Comparison of ENCODE assay signal across 28 cellular contexts in the genomic region with DNA sequence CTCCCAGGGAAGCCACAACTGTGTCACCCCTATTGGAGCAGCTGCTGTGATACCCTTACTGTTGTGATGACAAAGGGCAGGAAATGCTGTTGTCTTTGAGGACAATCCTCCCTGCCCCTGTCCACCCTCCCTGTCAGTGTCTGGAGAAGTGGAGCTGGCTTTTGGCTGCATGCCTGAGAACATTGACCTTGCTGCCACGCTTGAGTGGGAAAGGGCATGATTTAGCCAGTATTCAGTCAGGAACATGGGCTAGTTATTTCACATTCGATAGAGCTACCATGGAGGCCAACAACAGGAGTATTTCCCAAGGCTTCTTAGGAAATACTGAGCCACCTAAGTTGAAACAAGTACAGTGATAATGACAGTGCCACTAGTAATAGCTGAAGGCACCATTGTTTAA. TPM values are rescaled to one million over a fixed set of nuclear protein-coding genes. Genes with fewer than 3 reads are reported as not detected.
DNase-seq lines count a peak whose midpoint lies in the region; ATAC-seq, FAIRE-seq and TF ChIP-seq lines count a peak whose summit lies in the region.
"Had no signal": no experiment of that assay in that cellular context is flagged by ENCODE, and none has a peak within 500 bp of the region (broad histone marks: within the 10 kb centered on the region; RNA-seq: fewer than 3 reads in every experiment).

No MANE protein-coding gene starts in this region.

- 23% methylated on average over 2 of the region's 2 CpGs for WGBS in right lobe of liver (ENCODE audit: insufficient coverage, low coverage, low lambda C conversion rate, missing lambda C conversion rate)
- WGBS in HepG2 (ENCODE audit: low lambda C conversion rate), result 0% methylated on average over 2 of the region's 2 CpGs

- no peaks in the 10 kb centered on the region for H3K79me2 ChIP-seq in HepG2 (ENCODE audit: insufficient read depth, low read length)

- no peaks in the 10 kb centered on the region for H3K27me3 ChIP-seq in right lobe of liver
- peaks cover 0 to 11% of the 10 kb centered on the region in 2 experiments; a peak in 2 of 5 replicates for H3K27me3 ChIP-seq in HepG2 (ENCODE audit: control insufficient read depth in 1 of 2, insufficient read depth in 2 of 2, low read length in 2 of 2)
- no peaks in the 10 kb centered on the region for H3K27me3 ChIP-seq in lower lobe of right lung (ENCODE audit: low read depth)
- H3K27me3 ChIP-seq: heart right ventricle, right atrium auricular region had no signal

- H3K36me3 Mint-ChIP-seq in activated T-helper 17 cell treated with anti-CD3 and anti-CD28 coated beads, Interleukin-2, amount 50 U/mL, for 72 hours (ENCODE audit: low read depth), result no peaks in the 10 kb centered on the region
- H3K36me3 Mint-ChIP-seq: activated CD4-positive, alpha-beta memory T cell treated with anti-CD3 and anti-CD28 coated beads for 36 hours; WTC11 had no signal

- H4K20me1 ChIP-seq in HepG2 (ENCODE audit: insufficient read depth, low read length), result no peaks in the 10 kb centered on the region

- H3K36me3 ChIP-seq in right lobe of liver (no peaks in the 10 kb centered on the region), HepG2 (replicated peaks in 1 of 2; ENCODE audit: control insufficient read depth in 1 of 2, insufficient read depth in 2 of 2, low read length in 2 of 2) (no peaks in the 10 kb centered on the region), lower lobe of right lung (no peaks in the 10 kb centered on the region)
- H3K36me3 ChIP-seq: heart right ventricle, right atrium auricular region had no signal

- DNase-seq in right lobe of liver (no peak), HepG2 (ENCODE audit: low spot score) (no peak), NCI-H748 treated with DMSO at 0.1 percent for 48 hours (lab: John Stamatoyannopoulos, UW) (peak; percentile 14), glomerular visceral epithelial cell (ENCODE audit: extremely low spot score) (peak; percentile 64), lower lobe of right lung (no peak), SK-N-DZ (ENCODE audit: low spot score) (no peak)
- DNase-seq: activated CD4-positive, alpha-beta memory T cell treated with anti-CD3 and anti-CD28 coated beads for 36 hours; activated naive CD4-positive, alpha-beta T cell treated with Interleukin-2 at 50 U/mL for 16 hours; activated T-cell treated with anti-CD3 and anti-CD28 coated beads, Interleukin-2, amount 50 U/mL, for 1 hour; amygdala; dermis blood vessel endothelial cell; GOT3; heart right ventricle; KBM-7; NCI-H187 treated with DMSO at 0.1 percent for 48 hours; NCI-H82; occipital lobe; PC-9 had no signal

- no peaks in the 10 kb centered on the region for H3K4me1 ChIP-seq in right lobe of liver
- no peaks in the 10 kb centered on the region for H3K4me1 ChIP-seq in HepG2 (ENCODE audit: insufficient read depth, low read length)
- peaks cover under 1% of the 10 kb centered on the region for H3K4me1 ChIP-seq in lower lobe of right lung

- TF ChIP-seq EP300 in HepG2 (IDR thresholded peaks at IDR 0.05; ENCODE audit: low read depth in 2 of 2, low read length in 2 of 2) (no peak), HepG2 (CRISPR knock-in tag; IDR thresholded peaks at IDR 0.05; ENCODE audit: borderline replicate concordance) (no peak)

- H3K9ac ChIP-seq in HepG2 (ENCODE audit: insufficient read depth, low read depth, low read length), result no peak overlapping the region

- H3K27ac Mint-ChIP-seq in activated T-helper 17 cell treated with anti-CD3 and anti-CD28 coated beads, Interleukin-2, amount 50 U/mL, for 72 hours, result no peak overlapping the region
- H3K27ac Mint-ChIP-seq: activated CD4-positive, alpha-beta memory T cell treated with anti-CD3 and anti-CD28 coated beads for 36 hours; WTC11 had no signal

- H3K4me3 ChIP-seq in right lobe of liver, result no peak overlapping the region
- no peak overlapping the region for H3K4me3 ChIP-seq in HepG2 (replicated peaks in 1 of 3; ENCODE audit: insufficient read depth in 1 of 3, low read depth in 2 of 3, low read length in 3 of 3)
- H3K4me3 ChIP-seq in lower lobe of right lung, result no peak overlapping the region
- H3K4me3 ChIP-seq: heart right ventricle, PC-9, right atrium auricular region had no signal

- H3K9me3 ChIP-seq in right lobe of liver (no peaks in the 10 kb centered on the region), HepG2 (ENCODE audit: low read length) (no peaks in the 10 kb centered on the region), lower lobe of right lung (no peaks in the 10 kb centered on the region)
- H3K9me3 ChIP-seq: heart right ventricle, right atrium auricular region had no signal

- TF ChIP-seq POLR2A in right lobe of liver (IDR thresholded peaks at IDR 0.05) (no peak), HepG2 (IDR thresholded peaks at IDR 0.05; ENCODE audit: insufficient read depth in 1 of 2, low read depth in 2 of 2, low read length in 2 of 2) (no peak)

- ATAC-seq in right lobe of liver (peak; percentile 46 to 64 (median 56)), HepG2 (no peak), lower lobe of right lung (no peak), HG03432 (IDR thresholded peaks at IDR 0.05; ENCODE audit: unreplicated experiment) (no peak)
- ATAC-seq in activated T-helper 17 cell treated with anti-CD3 and anti-CD28 coated beads, Interleukin-2, amount 50 U/mL, for 72 hours (replicated peaks), result no peak
- ATAC-seq: WTC11 had no signal

- H3K4me1 Mint-ChIP-seq in activated T-helper 17 cell treated with anti-CD3 and anti-CD28 coated beads, Interleukin-2, amount 50 U/mL, for 72 hours, result no peaks in the 10 kb centered on the region

- H3K27ac ChIP-seq in right lobe of liver, result no peak overlapping the region
- H3K27ac ChIP-seq in HepG2 (ENCODE audit: extremely low read length, insufficient read depth, low read length), result no peak overlapping the region
- H3K27ac ChIP-seq in lower lobe of right lung, result no peak overlapping the region
- H3K27ac ChIP-seq: C4-2B, heart right ventricle, PC-9, right atrium auricular region had no signal

- intact Hi-C loops in right lobe of liver (cut with DNase I), result loop anchor here in 1 of 2 donors (10.0 kb wide), 1 partner anchor 690 kb away; no protein-coding TSS in a partner anchor
- intact Hi-C loops in HepG2 (cut with micrococcal nuclease; ENCODE audit: unreplicated experiment), result no loop called here
- intact Hi-C loops in lower lobe of right lung (cut with DNase I), result loop anchor here (10.0 kb wide), 1 partner anchor 690 kb away; no protein-coding TSS in a partner anchor

- no peak for FAIRE-seq in HepG2 (lab: Jason Lieb, UNC)
- FAIRE-seq: endothelial cell of umbilical vein, GM12891, urothelium cell line had no signal

- POLR2A ChIA-PET in HepG2 (lab: Yijun Ruan, JAX), result no interaction called here

- CTCF ChIA-PET in HepG2 (lab: Yijun Ruan, JAX; ENCODE audit: low intra/inter-chr PET ratio, low total read pairs), result no interaction called here

- no TSS peak for BruUV-seq in HepG2 (replicated peaks; lab: Mats Ljungman, UMichigan)

- H3K4me3 Mint-ChIP-seq in activated T-helper 17 cell treated with anti-CD3 and anti-CD28 coated beads, Interleukin-2, amount 50 U/mL, for 72 hours, result no peak overlapping the region
- H3K4me3 Mint-ChIP-seq: activated CD4-positive, alpha-beta memory T cell treated with anti-CD3 and anti-CD28 coated beads for 36 hours; WTC11 had no signal

- peaks cover 4% of the 10 kb centered on the region for H3K27me3 Mint-ChIP-seq in activated T-helper 17 cell treated with anti-CD3 and anti-CD28 coated beads, Interleukin-2, amount 50 U/mL, for 72 hours

- TF ChIP-seq RAD21 in HepG2 (CRISPR knock-in tag; IDR thresholded peaks at IDR 0.05), result no peak

- in situ Hi-C loops in HepG2 (cut with HindIII; ENCODE audit: extremely low pct_ligation_motif_present, low pct_unique_long_range_greater_than_20kb), result loop anchor here (25.0 kb wide), 1 partner anchor 478 kb away; a partner anchor contains a TSS

- TF ChIP-seq CTCF in right lobe of liver (IDR thresholded peaks at IDR 0.05) (no peak), HepG2 (CRISPR knock-in tag; IDR thresholded peaks at IDR 0.05) (no peak), lower lobe of right lung (IDR thresholded peaks at IDR 0.05) (no peak)

- H3K4me2 ChIP-seq in HepG2 (ENCODE audit: low read depth, low read length), result no peak overlapping the region
- H3K4me2 ChIP-seq: PC-9 had no signal

- H3K9me3 Mint-ChIP-seq in activated T-helper 17 cell treated with anti-CD3 and anti-CD28 coated beads, Interleukin-2, amount 50 U/mL, for 72 hours, result no peaks in the 10 kb centered on the region
- H3K9me3 Mint-ChIP-seq: activated CD4-positive, alpha-beta memory T cell treated with anti-CD3 and anti-CD28 coated beads for 36 hours had no signal

- no peak overlapping the region for H2AFZ ChIP-seq in HepG2 (ENCODE audit: low read length)
- H2AFZ ChIP-seq: PC-9 had no signal

RNA-seq across cellular contexts. Expression of a gene that starts 59.4 kb away (rescaled TPM):
- total RNA-seq in right lobe of liver (under 1 TPM in 4 of 6 experiments, not detected in 2; 0.11 to 0.21 (median 0.17) TPM), HepG2 (2016; rRNA removed; fragmentation: Illumina TruSeq; extraction: Trizol) (0.09 and 0.10 TPM in 2 replicates), lower lobe of right lung (not detected)
- 0.35 and 0.40 TPM in 2 replicates for total RNA-seq in HepG2 (2016; cell fraction: cytosol; rRNA removed; fragmentation: Illumina TruSeq; extraction: Trizol; ENCODE audit: low read depth)
- 0.17 TPM in 1 of 2 replicates, not detected in the other for total RNA-seq in HepG2 (2016; cell fraction: insoluble cytoplasmic fraction; rRNA removed; fragmentation: Illumina TruSeq; extraction: Trizol)
- 0.19 and 0.24 TPM in 2 replicates for total RNA-seq in HepG2 (2016; cell fraction: membrane; rRNA removed; fragmentation: Illumina TruSeq; extraction: Trizol)
- total RNA-seq in HepG2 (2016; cell fraction: nucleus; rRNA removed; fragmentation: Illumina TruSeq; extraction: Trizol), result 0.31 and 0.44 TPM in 2 replicates
- polyA plus RNA-seq in HepG2 (2011; rRNA removed), result 0.11 and 0.54 TPM in 2 replicates
- polyA plus RNA-seq in HepG2 (2011; cell fraction: cytosol; rRNA removed), result 0.01 and 0.08 TPM in 2 replicates
- 0.26 and 0.48 TPM in 2 replicates for polyA plus RNA-seq in HepG2 (2011; cell fraction: nucleus; rRNA removed)
- polyA plus RNA-seq in HepG2 (2012), result 0.20 and 0.25 TPM in 2 replicates
- polyA plus RNA-seq in HepG2 (2016; cell fraction: cytosol; fragmentation: Illumina TruSeq; extraction: Trizol; ENCODE audit: low read depth), result not detected in 2 replicates
- not detected in 2 replicates for polyA plus RNA-seq in HepG2 (2016; cell fraction: insoluble cytoplasmic fraction; fragmentation: Illumina TruSeq; extraction: Trizol; ENCODE audit: low read depth)
- polyA plus RNA-seq in HepG2 (2016; cell fraction: membrane; fragmentation: Illumina TruSeq; extraction: Trizol; ENCODE audit: low read depth), result not detected in 2 replicates
- 0.39 and 0.62 TPM in 2 replicates for polyA plus RNA-seq in HepG2 (2016; cell fraction: nucleus; fragmentation: Illumina TruSeq; extraction: Trizol; ENCODE audit: insufficient read depth, low read depth)
- polyA minus RNA-seq in HepG2 (2011; rRNA and poly(A)+ RNA removed; ENCODE audit: low replicate concordance), result 0.08 TPM in 1 of 2 replicates, not detected in the other
- polyA minus RNA-seq in HepG2 (2011; cell fraction: cytosol; rRNA and poly(A)+ RNA removed), result not detected in 2 replicates
- polyA minus RNA-seq in HepG2 (2011; cell fraction: nucleus; rRNA and poly(A)+ RNA removed), result 0.52 and 1.1 TPM in 2 replicates
- polyA plus RNA-seq in SK-N-DZ (2014; cell fraction: cytosol; rRNA removed), result not detected in 2 replicates
- not detected in 2 replicates for polyA plus RNA-seq in SK-N-DZ (2014; cell fraction: nucleus; rRNA removed)
- under 1 TPM in 1 of 2 donors, not detected in 1; 0.11 TPM for total RNA-seq in activated T-helper 17 cell treated with anti-CD3 and anti-CD28 coated beads, Interleukin-2, amount 50 U/mL, for 72 hours
- total RNA-seq: activated CD4-positive, alpha-beta memory T cell treated with anti-CD3 and anti-CD28 coated beads for 36 hours; endothelial cell of umbilical vein; PC-9; right atrium auricular region; SK-MEL-5; T-helper 2 cell treated with Interferon-gamma antibody and Interleukin-4, amounts not matched to agents 100 ng/mL and 5 ng/mL, for 36 hours had no signal
- polyA plus RNA-seq: endothelial cell of umbilical vein had no signal

Comparison
In these comparisons a context has a peak if more than half of its experiments do, and no peak if none do; other contexts are left out.
1. ATAC-seq: peak in right lobe of liver (4 of 4); none in HepG2 (single experiment), lower lobe of right lung (0 of 2), HG03432 (single experiment) and activated T-helper 17 cell treated with anti-CD3 and anti-CD28 coated beads, Interleukin-2, amount 50 U/mL, for 72 hours (single experiment).
2. DNase-seq: peak in NCI-H748 treated with DMSO at 0.1 percent for 48 hours (single experiment) and glomerular visceral epithelial cell (single experiment); none in right lobe of liver (0 of 3), HepG2 (single experiment), lower lobe of right lung (single experiment) and SK-N-DZ (single experiment).